1 cellular context compared by ENCODE assay signal in the genomic region with DNA sequence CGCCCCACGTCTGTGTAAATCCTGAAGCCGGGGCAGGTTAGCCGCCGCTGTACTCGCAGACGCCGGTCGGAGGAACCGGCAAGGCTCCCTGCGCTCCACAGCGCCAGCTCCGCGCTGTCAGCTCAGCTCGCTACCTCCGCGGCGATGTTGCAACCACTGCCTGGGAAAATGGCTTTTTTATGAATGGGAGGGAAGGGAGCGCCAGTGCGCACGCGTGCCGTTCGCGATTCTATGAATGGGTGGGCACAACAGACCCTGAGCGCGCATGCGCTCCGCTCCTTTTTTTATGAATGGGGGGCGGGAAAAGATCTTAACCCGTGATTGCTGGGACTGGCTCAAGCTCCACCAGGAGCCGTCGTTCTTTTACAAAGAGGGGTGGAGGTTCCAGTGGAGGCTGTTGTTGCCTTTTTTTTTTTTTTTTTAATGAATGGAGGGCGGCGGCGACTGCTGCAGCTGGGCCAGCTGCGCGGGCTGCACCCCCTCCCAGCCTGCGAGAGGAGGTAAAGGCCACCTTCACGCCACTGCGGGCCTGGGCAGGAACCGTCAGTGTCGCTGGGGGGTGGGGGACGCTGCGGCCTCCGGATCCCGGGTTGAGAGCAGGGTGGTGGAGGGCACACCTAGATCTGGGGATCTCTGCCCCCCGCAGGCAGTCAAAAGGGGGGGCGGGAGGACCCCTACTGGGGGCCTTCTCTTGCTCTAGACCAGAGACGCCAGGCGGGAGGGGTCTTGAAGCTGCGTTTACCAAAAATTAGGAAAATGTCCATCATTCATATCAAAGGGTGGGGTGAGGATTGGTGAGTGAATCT.
TF ChIP-seq lines count a peak whose summit lies in the region.

A gene with protein sequence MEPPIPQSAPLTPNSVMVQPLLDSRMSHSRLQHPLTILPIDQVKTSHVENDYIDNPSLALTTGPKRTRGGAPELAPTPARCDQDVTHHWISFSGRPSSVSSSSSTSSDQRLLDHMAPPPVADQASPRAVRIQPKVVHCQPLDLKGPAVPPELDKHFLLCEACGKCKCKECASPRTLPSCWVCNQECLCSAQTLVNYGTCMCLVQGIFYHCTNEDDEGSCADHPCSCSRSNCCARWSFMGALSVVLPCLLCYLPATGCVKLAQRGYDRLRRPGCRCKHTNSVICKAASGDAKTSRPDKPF (minus strand): TSS at position 151 of the 806 bp plus-strand sequence. CDS start 9,913 bp downstream, outside the sequence.

TF ChIP-seq in HCT116, 20 proteins besides CTCF, POLR2A, EP300 and RAD21 (continued from another document):
- TF ChIP-seq CEBPB (IDR thresholded peaks at IDR 0.05; ENCODE audit: low read depth) (no peak), EZH2 (IDR thresholded peaks at IDR 0.05) (no peak), EGR1 (IDR thresholded peaks at IDR 0.05; ENCODE audit: low read depth) (no peak), ATF3 (IDR thresholded peaks at IDR 0.05) (no peak), REST (IDR thresholded peaks at IDR 0.05; ENCODE audit: low read depth) (no peak), ZNF274 (IDR thresholded peaks at IDR 0.05; ENCODE audit: low read depth, low read length) (no peak), EZH2phosphoT487 (IDR thresholded peaks at IDR 0.05; ENCODE audit: borderline replicate concordance) (no peak), JUND (IDR thresholded peaks at IDR 0.05) (no peak)
